ENCODE assay signal across 8 cellular contexts in genomic region chr5:120463991-120464626, GRCh38. TPM values are rescaled to one million over a fixed set of nuclear protein-coding genes. Genes with fewer than 3 reads are reported as not detected.
DNase-seq lines count a peak whose midpoint lies in the region; ATAC-seq, FAIRE-seq and TF ChIP-seq lines count a peak whose summit lies in the region.

Gene PRR16, plus strand, starts transcription at chr5:120464300.

- H3K79me2 ChIP-seq in PC-3 (ENCODE audit: low read length) (peaks cover 3% of the 10 kb centered on the region; the same call in 1 of the 2 replicates), keratinocyte (ENCODE audit: control insufficient read depth, insufficient read depth, low read length) (no peaks in the 10 kb centered on the region)

- no peak within 1 kb of the TSS for H3K27ac ChIP-seq in PC-3 (ENCODE audit: low read length)
- no peak within 1 kb of the TSS for H3K27ac ChIP-seq in keratinocyte (ENCODE audit: control insufficient read depth, insufficient read depth, low read length)
- peak within 1 kb of the TSS in 1 of 2 donors; percentile 68 for H3K27ac ChIP-seq in small intestine (ENCODE audit: low read depth in 1 of 2, low read length in 1 of 2)

- H3K9ac ChIP-seq in PC-3 (ENCODE audit: low read length) = peak within 1 kb of the TSS; percentile 18; the same call in 1 of the 2 replicates
- H3K9ac ChIP-seq in keratinocyte (ENCODE audit: control insufficient read depth, extremely low read depth, insufficient read depth, low read length) = no peak within 1 kb of the TSS

- H3K9me2 ChIP-seq in PC-3 (replicated peaks; ENCODE audit: low read length) = no peaks in the 10 kb centered on the region

- H3K4me3 ChIP-seq in PC-3 (ENCODE audit: low read length) (peak within 1 kb of the TSS; percentile 71), keratinocyte (ENCODE audit: control insufficient read depth in 2 of 3, extremely low read depth in 1 of 3, insufficient read depth in 2 of 3, low read depth in 1 of 3, low read length in 3 of 3) (peak within 1 kb of the TSS; percentile 23 to 64 (median 54)), small intestine (ENCODE audit: low read depth in 1 of 2, low read length in 2 of 2) (peak within 1 kb of the TSS; percentile 22)

- H3F3A ChIP-seq in PC-3 (ENCODE audit: low read length, unreplicated experiment) = no peaks in the 10 kb centered on the region

- no peak within 1 kb of the TSS for H3K27ac Mint-ChIP-seq in central memory CD8-positive, alpha-beta T cell (ENCODE audit: low read depth)

- H3K36me3 Mint-ChIP-seq in central memory CD8-positive, alpha-beta T cell (ENCODE audit: insufficient read depth) = no peaks in the 10 kb centered on the region

- WGBS in small intestine, 3 donors = 0 to 3% (median 1%) methylated on average over 60 to 62 of the region's 62 CpGs

- H3K4me2 ChIP-seq in PC-3 (ENCODE audit: low read length) (peak within 1 kb of the TSS; percentile 97), keratinocyte (ENCODE audit: control insufficient read depth, extremely low read depth, insufficient read depth, low read depth, low read length) (peak within 1 kb of the TSS; percentile 75)

- H3K9me3 ChIP-seq in PC-3 (ENCODE audit: low read length) (no peaks in the 10 kb centered on the region), keratinocyte (ENCODE audit: control insufficient read depth, low read depth, low read length) (no peaks in the 10 kb centered on the region), small intestine (ENCODE audit: control insufficient read depth, low read depth) (no peaks in the 10 kb centered on the region)

- DNase-seq in C1 segment of cervical spinal cord (lab: John Stamatoyannopoulos, UW) (peak in 12 of 14 donors; percentile 8 to 85 (median 38)), PC-3 (peak; percentile 56), keratinocyte (ENCODE audit: low read depth, low spot score) (no peak), small intestine (no peak)
- DNase-seq in central memory CD8-positive, alpha-beta T cell (ENCODE audit: low spot score in 2 of 2) = no peak
- no peak for DNase-seq in stimulated activated CD4-positive, alpha-beta T cell treated with anti-CD3 and anti-CD28 coated beads, Interleukin-4, amount 100 ng/mL, for 24 hours

- no peak for FAIRE-seq in keratinocyte (lab: Jason Lieb, UNC)
- FAIRE-seq in small intestine (lab: Jason Lieb, UNC) = no peak

- H3K4me1 ChIP-seq in PC-3 (ENCODE audit: insufficient read depth, low read length) (0 out of 2 replicates have a peak, but pooled peaks cover 4% of the 10 kb centered on the region), keratinocyte (ENCODE audit: control insufficient read depth, extremely low read depth, insufficient read depth, low read length) (peaks cover 9% of the 10 kb centered on the region), small intestine (ENCODE audit: control insufficient read depth in 2 of 2, insufficient read depth in 1 of 2, low read depth in 1 of 2, low read length in 1 of 2) (no peaks in the 10 kb centered on the region)

- ATAC-seq in GM18517 (IDR thresholded peaks at IDR 0.05; ENCODE audit: unreplicated experiment) (peak; percentile 61), HG03064 (IDR thresholded peaks at IDR 0.05; ENCODE audit: low read depth, unreplicated experiment) (peak; percentile 82), PC-3 (peak; percentile 81)
- no peak for ATAC-seq in central memory CD8-positive, alpha-beta T cell (replicated peaks; ENCODE audit: extremely low read depth, poor library complexity, severe bottlenecking)

- no peaks in the 10 kb centered on the region for H3K9me3 Mint-ChIP-seq in central memory CD8-positive, alpha-beta T cell

- BruUV-seq in PC-3 (replicated peaks; lab: Mats Ljungman, UMichigan) = no TSS peak

- POLR2A ChIA-PET in PC-3 (lab: Charles Lee; ENCODE audit: unreplicated experiment) = no interaction called here

- peak within 1 kb of the TSS; percentile 87 for H2AFZ ChIP-seq in PC-3 (ENCODE audit: low read length)
- peak within 1 kb of the TSS; percentile 70 for H2AFZ ChIP-seq in keratinocyte (ENCODE audit: control insufficient read depth, low read length)

- CTCF ChIA-PET in PC-3 (lab: Charles Lee) = no interaction called here

- H3K27me3 Mint-ChIP-seq in central memory CD8-positive, alpha-beta T cell = peaks cover 30% of the 10 kb centered on the region

- dilution Hi-C loops in keratinocyte (cut with MboI; ENCODE audit: extremely low pct_ligation_motif_present, low sequenced_read_pairs) = no loop called here

- peak within 1 kb of the TSS; percentile 33 for H3K4me3 Mint-ChIP-seq in central memory CD8-positive, alpha-beta T cell

- intact Hi-C loops in PC-3 (cut with micrococcal nuclease) = loop anchor here (2.0 to 10.0 kb wide), 3 partner anchors 151 to 339 kb away; no protein-coding TSS in a partner anchor

- H4K20me1 ChIP-seq in PC-3 (ENCODE audit: low read length) (no peaks in the 10 kb centered on the region), keratinocyte (ENCODE audit: control insufficient read depth, extremely low read depth, insufficient read depth, low read length) (no peaks in the 10 kb centered on the region)

- TF ChIP-seq CTCF in PC-3 (conservative IDR thresholded peaks at IDR 0.05; ENCODE audit: low read depth, low read length) (no peak; the same call in 1 of the 2 replicates), keratinocyte (optimal IDR thresholded peaks at IDR 0.05 in 1 of 3, IDR thresholded peaks at IDR 0.05 in 1 of 3, conservative IDR thresholded peaks at IDR 0.05 in 1 of 3; ENCODE audit: extremely low read depth in 1 of 3, insufficient read depth in 2 of 3, low read length in 3 of 3) (peak in 2 of 3 experiments; percentile 3 to 29)

- H3K27me3 ChIP-seq in PC-3 (ENCODE audit: low read length) = no peaks in the 10 kb centered on the region
- peaks cover 35% of the 10 kb centered on the region for H3K27me3 ChIP-seq in keratinocyte (ENCODE audit: control insufficient read depth, extremely low read depth, insufficient read depth, low read length)
- H3K27me3 ChIP-seq in small intestine (ENCODE audit: control insufficient read depth in 2 of 2, insufficient read depth in 2 of 2, low read length in 2 of 2) = peaks cover 2% of the 10 kb centered on the region in 2 donors

- H3K36me3 ChIP-seq in PC-3 (ENCODE audit: low read depth, low read length) (no peaks in the 10 kb centered on the region), keratinocyte (ENCODE audit: control insufficient read depth in 2 of 2, extremely low read depth in 1 of 2, insufficient read depth in 2 of 2, low read length in 2 of 2) (no peaks in the 10 kb centered on the region), small intestine (ENCODE audit: control insufficient read depth in 2 of 2, insufficient read depth in 2 of 2, low read length in 2 of 2) (no peaks in the 10 kb centered on the region)

- H3K9me1 ChIP-seq in keratinocyte (ENCODE audit: control insufficient read depth, extremely low read depth, insufficient read depth, low read length) = no peaks in the 10 kb centered on the region

- no peaks in the 10 kb centered on the region for H3K4me1 Mint-ChIP-seq in central memory CD8-positive, alpha-beta T cell

RNA-seq across cellular contexts. Expression of gene PRR16, which starts in this region (rescaled TPM):
- total RNA-seq in PC-3 (2014; rRNA removed) = 2.4 and 3.6 TPM in 2 replicates
- polyA plus RNA-seq in keratinocyte = 0.05 to 0.23 TPM (median 0.20 TPM) in 3 replicates
- polyA plus RNA-seq in keratinocyte (2011; ENCODE audit: low read depth) = not detected
- polyA plus RNA-seq in keratinocyte (2011; cell fraction: cytosol; rRNA removed) = 0.30 and 0.35 TPM in 2 replicates
- polyA plus RNA-seq in keratinocyte (2011; cell fraction: nucleus; rRNA removed) = 0.28 and 0.39 TPM in 2 replicates
- polyA plus RNA-seq in keratinocyte (2012; ENCODE audit: low replicate concordance) = 0.15 TPM in 1 of 2 replicates, not detected in the other
- polyA minus RNA-seq in keratinocyte = not detected in 3 replicates
- polyA minus RNA-seq in keratinocyte (2011; cell fraction: cytosol; rRNA and poly(A)+ RNA removed) = not detected
- polyA minus RNA-seq in keratinocyte (2011; cell fraction: nucleus; rRNA and poly(A)+ RNA removed) = not detected in 2 replicates
- polyA plus RNA-seq in small intestine = 1 to 10 TPM in 2 of 3 donors, not detected in 1; 2.4 to 2.7 TPM

Comparison
In these comparisons a context has a peak if more than half of its experiments do, and no peak if none do; other contexts are left out.
1. DNase-seq: peak in C1 segment of cervical spinal cord (12 of 14) and PC-3 (single experiment); none in central memory CD8-positive, alpha-beta T cell (0 of 2), keratinocyte (single experiment), small intestine (single experiment) and stimulated activated CD4-positive, alpha-beta T cell treated with anti-CD3 and anti-CD28 coated beads, Interleukin-4, amount 100 ng/mL, for 24 hours (single experiment).
2. Peak in every context shown above with its lines, with median percentiles within 50 percentile points of each other: H3K4me3 ChIP-seq.